ENCODE assay signal across 8 cellular contexts in the genomic region with DNA sequence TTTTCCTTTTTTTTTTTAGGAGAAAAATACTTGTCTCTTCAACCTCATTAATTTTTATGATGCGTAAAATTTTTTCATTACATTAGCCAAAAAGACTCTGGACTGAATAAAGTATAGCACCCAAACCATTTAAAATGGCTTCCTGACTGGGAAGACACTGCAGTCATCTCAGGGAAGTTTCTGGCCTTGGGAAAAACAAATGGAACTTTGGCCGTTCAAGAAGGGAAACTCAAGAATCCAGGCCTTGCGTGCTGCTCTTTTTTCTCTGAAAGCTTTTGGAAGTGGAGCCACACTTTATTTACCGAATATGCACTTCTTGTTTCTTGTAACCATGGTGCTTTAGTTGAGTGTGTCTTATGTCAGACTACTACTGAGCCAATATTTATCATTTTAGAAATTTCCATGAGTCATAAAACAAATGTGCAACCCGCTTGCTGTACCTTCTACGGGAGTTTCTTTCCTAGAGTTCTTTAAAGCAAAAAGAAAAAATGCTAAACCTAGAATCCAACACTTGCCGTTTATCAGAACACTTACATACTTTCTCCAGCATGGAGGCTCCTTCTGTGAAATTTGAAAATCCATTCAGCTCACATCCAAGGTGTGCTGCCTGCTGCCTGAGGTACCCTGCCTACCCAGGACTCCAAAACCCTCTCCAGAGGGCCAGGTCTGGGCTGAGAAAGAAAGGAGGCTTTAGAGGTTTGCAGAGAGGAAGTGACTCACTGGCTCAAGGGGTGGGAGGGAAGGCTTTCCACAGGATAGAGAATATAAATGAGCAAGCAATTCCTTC. TPM values are rescaled to one million over a fixed set of nuclear protein-coding genes. Genes with fewer than 3 reads are reported as not detected.
A peak's percentile ranks its signal among the peaks of the same experiment; 100 is the strongest.
DNase-seq lines count a peak whose midpoint lies in the region; ATAC-seq and TF ChIP-seq lines count a peak whose summit lies in the region.

No MANE protein-coding gene starts in this region.

- peak overlapping the region; percentile 20 for H3K4me3 ChIP-seq in RWPE2 (ENCODE audit: severe bottlenecking)
- peak overlapping the region; percentile 21 for H3K4me3 ChIP-seq in mesodermal cell (ENCODE audit: extremely low read depth, insufficient read depth, low read length, poor library complexity, severe bottlenecking)

- no peaks in the 10 kb centered on the region for H3K9me3 Mint-ChIP-seq in activated naive CD4-positive, alpha-beta T cell treated with anti-CD3 and anti-CD28 coated beads for 36 hours
- H3K9me3 Mint-ChIP-seq in dendritic cell treated with granulocyte-macrophage colony-stimulating factor and Interleukin-4, amounts not matched to agents 40 ng/mL and 50 ng/mL, for 4 days, result no peaks in the 10 kb centered on the region

- H3K36me3 ChIP-seq in RWPE2 (ENCODE audit: low read depth) (no peaks in the 10 kb centered on the region), mesodermal cell (ENCODE audit: control insufficient read depth, insufficient read depth, low read length) (no peaks in the 10 kb centered on the region)

- peak overlapping the region; percentile 79 for H3K27ac Mint-ChIP-seq in activated naive CD4-positive, alpha-beta T cell treated with anti-CD3 and anti-CD28 coated beads for 36 hours
- peak overlapping the region; percentile 58 for H3K27ac Mint-ChIP-seq in dendritic cell treated with granulocyte-macrophage colony-stimulating factor and Interleukin-4, amounts not matched to agents 40 ng/mL and 50 ng/mL, for 4 days

- H3K27ac ChIP-seq in RWPE2 (ENCODE audit: poor library complexity, severe bottlenecking), result peak overlapping the region; percentile 99
- peak overlapping the region; percentile 92 for H3K27ac ChIP-seq in mesodermal cell (ENCODE audit: low read depth, low read length, severe bottlenecking)

- CTCF ChIA-PET in activated naive CD4-positive, alpha-beta T cell treated with anti-CD3 and anti-CD28 coated beads for 36 hours (lab: Charles Lee), result interaction anchor here (0.9 kb wide), 1 partner anchor 12 kb away, joined by 3 read pairs; no protein-coding TSS in a partner anchor

- DNase-seq in activated naive CD4-positive, alpha-beta T cell treated with anti-CD3 and anti-CD28 coated beads for 36 hours, result peak; percentile 37
- no peak for DNase-seq in activated naive CD4-positive, alpha-beta T cell (lab: John Stamatoyannopoulos, UW)
- peak; percentile 82 for DNase-seq in RWPE2 (ENCODE audit: low spot score)
- DNase-seq in NK-92 treated with Interleukin-12 subunit alpha and Interleukin-12 subunit beta, amount 100 ng/mL, for 24 hours (lab: John Stamatoyannopoulos, UW), result no peak

- intact Hi-C loops in activated naive CD4-positive, alpha-beta T cell treated with anti-CD3 and anti-CD28 coated beads for 36 hours (cut with micrococcal nuclease), result loop anchor here (5.0 kb wide), 1 partner anchor 409 kb away; a partner anchor contains a TSS
- intact Hi-C loops in dendritic cell treated with granulocyte-macrophage colony-stimulating factor and Interleukin-4, amounts not matched to agents 40 ng/mL and 50 ng/mL, for 4 days (cut with micrococcal nuclease), result no loop called here

- no peaks in the 10 kb centered on the region for H3K27me3 Mint-ChIP-seq in activated naive CD4-positive, alpha-beta T cell treated with anti-CD3 and anti-CD28 coated beads for 36 hours (ENCODE audit: low read depth)
- no peaks in the 10 kb centered on the region for H3K27me3 Mint-ChIP-seq in dendritic cell treated with granulocyte-macrophage colony-stimulating factor and Interleukin-4, amounts not matched to agents 40 ng/mL and 50 ng/mL, for 4 days

- H3K4me1 ChIP-seq in RWPE2 (ENCODE audit: insufficient read depth, poor library complexity, severe bottlenecking) (peaks cover 37% of the 10 kb centered on the region), mesodermal cell (ENCODE audit: control insufficient read depth, insufficient read depth, low read length, poor library complexity, severe bottlenecking) (peaks cover 38% of the 10 kb centered on the region)

- H3K4me3 Mint-ChIP-seq in activated naive CD4-positive, alpha-beta T cell treated with anti-CD3 and anti-CD28 coated beads for 36 hours, result no peak overlapping the region
- H3K4me3 Mint-ChIP-seq in dendritic cell treated with granulocyte-macrophage colony-stimulating factor and Interleukin-4, amounts not matched to agents 40 ng/mL and 50 ng/mL, for 4 days, result no peak overlapping the region

- no peaks in the 10 kb centered on the region for H3K36me3 Mint-ChIP-seq in activated naive CD4-positive, alpha-beta T cell treated with anti-CD3 and anti-CD28 coated beads for 36 hours (ENCODE audit: low read depth)
- H3K36me3 Mint-ChIP-seq in dendritic cell treated with granulocyte-macrophage colony-stimulating factor and Interleukin-4, amounts not matched to agents 40 ng/mL and 50 ng/mL, for 4 days (ENCODE audit: low read depth), result no peaks in the 10 kb centered on the region

- no peaks in the 10 kb centered on the region for H3K9me3 ChIP-seq in RWPE2 (ENCODE audit: severe bottlenecking)
- H3K9me3 ChIP-seq in mesodermal cell (ENCODE audit: control insufficient read depth, low read length), result no peaks in the 10 kb centered on the region

- ATAC-seq in RWPE2 (ENCODE audit: low read depth) (peak; percentile 86), HG03097 (IDR thresholded peaks at IDR 0.05; ENCODE audit: low FRiP score, unreplicated experiment) (no peak), GM19463 (IDR thresholded peaks at IDR 0.05; ENCODE audit: unreplicated experiment) (no peak)

- TF ChIP-seq CTCF in RWPE2 (IDR thresholded peaks at IDR 0.05; ENCODE audit: poor library complexity, severe bottlenecking), result no peak

- peaks cover 37% of the 10 kb centered on the region for H3K4me1 Mint-ChIP-seq in activated naive CD4-positive, alpha-beta T cell treated with anti-CD3 and anti-CD28 coated beads for 36 hours (ENCODE audit: low read depth)
- H3K4me1 Mint-ChIP-seq in dendritic cell treated with granulocyte-macrophage colony-stimulating factor and Interleukin-4, amounts not matched to agents 40 ng/mL and 50 ng/mL, for 4 days (ENCODE audit: low read depth), result peaks cover 7% of the 10 kb centered on the region

- 74 to 82% methylated on average over 4 to 5 of the region's 7 CpGs for WGBS in mesodermal cell (ENCODE audit: insufficient coverage in 2 of 2), 2 experiments

- no peaks in the 10 kb centered on the region for H3K27me3 ChIP-seq in RWPE2 (ENCODE audit: insufficient read depth, poor library complexity, severe bottlenecking)

RNA-seq across cellular contexts. Expression of a gene that starts 11.5 kb away (rescaled TPM):
- 10 to 100 TPM; 68.9 to 69.7 TPM for total RNA-seq in activated naive CD4-positive, alpha-beta T cell treated with anti-CD3 and anti-CD28 coated beads for 36 hours
- 506 TPM for polyA plus RNA-seq in mesodermal cell (2013, experiment 1 of 2)
- 508 TPM for polyA plus RNA-seq in mesodermal cell (2013, experiment 2 of 2)

RNA-seq across cellular contexts. Expression of a gene that starts 27.2 kb away (rescaled TPM):
- total RNA-seq in activated naive CD4-positive, alpha-beta T cell treated with anti-CD3 and anti-CD28 coated beads for 36 hours, result under 1 TPM in 1 of 2 experiments, not detected in 1; 0.19 TPM
- polyA plus RNA-seq in mesodermal cell (2013, experiment 1 of 2), result 5.2 TPM
- 5.0 TPM for polyA plus RNA-seq in mesodermal cell (2013, experiment 2 of 2)

Comparison
In these comparisons a context has a peak if more than half of its experiments do, and no peak if none do; other contexts are left out.
1. DNase-seq: peak in activated naive CD4-positive, alpha-beta T cell treated with anti-CD3 and anti-CD28 coated beads for 36 hours (single experiment) and RWPE2 (single experiment); none in activated naive CD4-positive, alpha-beta T cell (0 of 4) and NK-92 treated with Interleukin-12 subunit alpha and Interleukin-12 subunit beta, amount 100 ng/mL, for 24 hours (single experiment).